In the genomic region with DNA sequence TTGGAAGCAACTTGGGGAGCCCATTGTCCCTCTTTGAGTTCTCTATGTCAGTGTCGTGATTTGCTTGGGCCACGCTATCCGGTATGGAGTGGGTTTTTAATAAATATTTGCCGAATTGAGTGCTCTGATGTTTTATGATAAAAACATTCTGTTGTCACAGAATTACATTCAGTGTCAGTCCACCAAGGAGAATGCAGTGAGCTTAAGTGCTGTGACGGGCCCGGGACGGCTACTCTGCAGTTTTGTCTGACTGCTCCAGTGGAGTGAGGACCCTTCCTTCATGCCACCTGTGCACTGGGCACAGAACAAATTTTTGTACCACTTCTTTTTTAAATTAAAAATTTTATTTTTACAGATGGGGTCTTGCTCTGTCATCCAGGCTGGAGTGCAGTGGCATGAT, we compare ENCODE assay signal across 20 cellular contexts.
DNase-seq lines count a peak whose midpoint lies in the region; FAIRE-seq and TF ChIP-seq lines count a peak whose summit lies in the region.
"Had no signal": no experiment of that assay in that cellular context is flagged by ENCODE, and none has a peak within 500 bp of the region (broad histone marks: within the 10 kb centered on the region; RNA-seq: fewer than 3 reads in every experiment).

No MANE protein-coding gene starts in this region.

- TF ChIP-seq CTCF in chondrocyte (IDR thresholded peaks at IDR 0.05): no peak
- no peak for TF ChIP-seq CTCF in testis (IDR thresholded peaks at IDR 0.05)
- no peak for TF ChIP-seq CTCF in CD14-positive monocyte (IDR thresholded peaks at IDR 0.05)

- no peak for DNase-seq in activated naive CD4-positive, alpha-beta T cell (lab: John Stamatoyannopoulos, UW)
- DNase-seq in chondrocyte (ENCODE audit: low spot score): peak; percentile 33
- peak; percentile 16 for DNase-seq in mesenteric fat pad (ENCODE audit: low spot score)
- DNase-seq in testis: peak; percentile 8
- DNase-seq in CD14-positive monocyte (ENCODE audit: low spot score): no peak
- no peak for DNase-seq in HTR-8/SVneo (ENCODE audit: insufficient read length, low spot score)
- no peak for DNase-seq in NAMALWA (ENCODE audit: low spot score)
- DNase-seq: Calu3, GF-D8, Karpas-422, NCI-H1092 treated with DMSO at 0.1 percent for 48 hours, NCI-H1436 treated with DMSO at 0.1 percent for 48 hours, NCI-H2227 treated with DMSO at 0.1 percent for 48 hours, NCI-H526 treated with DMSO at 0.1 percent for 48 hours, SHP77 treated with DMSO at 0.1 percent for 48 hours had no signal

- no peaks in the 10 kb centered on the region for H3K9me3 ChIP-seq in testis

- H3K27ac Mint-ChIP-seq in activated naive CD4-positive, alpha-beta T cell treated with anti-CD3 and anti-CD28 coated beads, Interleukin-2, amount 50 U/mL, for 24 hours: peak overlapping the region; percentile 63
- no peak overlapping the region for H3K27ac Mint-ChIP-seq in chondrocyte (ENCODE audit: unreplicated experiment)
- no peak overlapping the region for H3K27ac Mint-ChIP-seq in CD14-positive monocyte

- H3K36me3 ChIP-seq in testis (ENCODE audit: low read depth, missing control alignments): no peaks in the 10 kb centered on the region

- no peaks in the 10 kb centered on the region for H3K4me1 ChIP-seq in testis

- no peak for FAIRE-seq in HTR-8/SVneo (lab: Jason Lieb, UNC)
- FAIRE-seq: GM12891, HepG2 had no signal

- TF ChIP-seq POLR2A in testis (IDR thresholded peaks at IDR 0.05): no peak

- intact Hi-C loops in testis (cut with DNase I; ENCODE audit: low total_unique reads) (no loop called here), CD14-positive monocyte (cut with micrococcal nuclease) (loop anchor here in 1 of 2 donors (10.0 kb wide), 1 partner anchor 93 kb away; no protein-coding TSS in a partner anchor)

- no peak overlapping the region for H3K4me3 Mint-ChIP-seq in activated naive CD4-positive, alpha-beta T cell treated with anti-CD3 and anti-CD28 coated beads, Interleukin-2, amount 50 U/mL, for 24 hours
- H3K4me3 Mint-ChIP-seq in chondrocyte (ENCODE audit: unreplicated experiment): no peak overlapping the region
- no peak overlapping the region for H3K4me3 Mint-ChIP-seq in CD14-positive monocyte

- H3K27me3 ChIP-seq in testis: no peaks in the 10 kb centered on the region

- H3K9me3 Mint-ChIP-seq in activated naive CD4-positive, alpha-beta T cell treated with anti-CD3 and anti-CD28 coated beads, Interleukin-2, amount 50 U/mL, for 24 hours: peaks cover 3% of the 10 kb centered on the region
- H3K9me3 Mint-ChIP-seq in chondrocyte (ENCODE audit: low read depth): peaks cover 28% of the 10 kb centered on the region
- H3K9me3 Mint-ChIP-seq in CD14-positive monocyte: peaks cover 0 to 12% (median 9%) of the 10 kb centered on the region in 7 donors

- no peaks in the 10 kb centered on the region for H3K27me3 Mint-ChIP-seq in activated naive CD4-positive, alpha-beta T cell treated with anti-CD3 and anti-CD28 coated beads, Interleukin-2, amount 50 U/mL, for 24 hours
- H3K27me3 Mint-ChIP-seq in chondrocyte (ENCODE audit: low read depth) (peaks cover 3% of the 10 kb centered on the region), CD14-positive monocyte (ENCODE audit: low read depth in 3 of 3) (peaks cover 0 to 1% (median 0%) of the 10 kb centered on the region in 3 donors)

- peaks cover 34% of the 10 kb centered on the region for H3K4me1 Mint-ChIP-seq in activated naive CD4-positive, alpha-beta T cell treated with anti-CD3 and anti-CD28 coated beads, Interleukin-2, amount 50 U/mL, for 24 hours
- no peaks in the 10 kb centered on the region for H3K4me1 Mint-ChIP-seq in chondrocyte (ENCODE audit: low read depth)
- H3K4me1 Mint-ChIP-seq in CD14-positive monocyte: peaks cover 7% of the 10 kb centered on the region

- 96% methylated on average over 7 of the region's 7 CpGs for WGBS in testis, 2 donors

- no peak overlapping the region for H3K27ac ChIP-seq in testis
- H3K27ac ChIP-seq: C4-2B, RWPE1 had no signal

- H3K4me3 ChIP-seq in testis: no peak overlapping the region

- H3K36me3 Mint-ChIP-seq in activated naive CD4-positive, alpha-beta T cell treated with anti-CD3 and anti-CD28 coated beads, Interleukin-2, amount 50 U/mL, for 24 hours: peaks cover 23% of the 10 kb centered on the region
- peaks cover 3% of the 10 kb centered on the region for H3K36me3 Mint-ChIP-seq in chondrocyte (ENCODE audit: low read depth)
- no peaks in the 10 kb centered on the region for H3K36me3 Mint-ChIP-seq in CD14-positive monocyte

Comparison
In these comparisons a context has a peak if more than half of its experiments do, and no peak if none do; other contexts are left out.
1. DNase-seq: peak in chondrocyte (single experiment), mesenteric fat pad (single experiment) and testis (single experiment); none in activated naive CD4-positive, alpha-beta T cell (0 of 4), CD14-positive monocyte (single experiment), HTR-8/SVneo (single experiment) and NAMALWA (single experiment).